Comparison of ENCODE assay signal across 20 cellular contexts in genomic region chr6:161365633-161366032, GRCh38.
"Had no signal": no experiment of that assay in that cellular context is flagged by ENCODE, and none has a peak within 500 bp of the region (broad histone marks: within the 10 kb centered on the region; RNA-seq: fewer than 3 reads in every experiment).

No MANE protein-coding gene starts in this region.

- H3K4me3 ChIP-seq: colonic mucosa, esophagus muscularis mucosa, gastroesophageal sphincter, heart left ventricle, hepatocyte, lower lobe of right lung, mucosa of descending colon had no signal

- H3K4me3 Mint-ChIP-seq: dendritic cell treated with granulocyte-macrophage colony-stimulating factor and Interleukin-4, amounts not matched to agents 40 ng/mL and 50 ng/mL, for 4 days; effector memory CD8-positive, alpha-beta T cell; immature natural killer cell; mesothelial cell of epicardium had no signal

- DNase-seq: colonic mucosa; cortex of kidney; effector CD8-positive, alpha-beta T cell; effector memory CD8-positive, alpha-beta T cell; foreskin keratinocyte; heart left ventricle; hypothalamus; immature natural killer cell; islet precursor cell; kidney; kidney glomerular epithelial cell; left ventricle myocardium superior; lower lobe of right lung; mesenchymal stem cell; mucosa of descending colon had no signal

- H3K27me3 ChIP-seq: colonic mucosa, esophagus muscularis mucosa, foreskin keratinocyte, gastroesophageal sphincter, heart left ventricle, hepatocyte had no signal

- H3K27ac ChIP-seq: colonic mucosa, esophagus muscularis mucosa, foreskin keratinocyte, gastroesophageal sphincter, heart left ventricle, hepatocyte, lower lobe of right lung had no signal

- H3K27ac Mint-ChIP-seq: effector memory CD8-positive, alpha-beta T cell; mesothelial cell of epicardium had no signal

- H3K4me1 Mint-ChIP-seq: immature natural killer cell, mesothelial cell of epicardium had no signal

- H3K9me3 Mint-ChIP-seq: effector memory CD8-positive, alpha-beta T cell had no signal

- H3K36me3 ChIP-seq: colonic mucosa, esophagus muscularis mucosa, gastroesophageal sphincter, heart left ventricle, lower lobe of right lung had no signal

- H3K9me3 ChIP-seq: colonic mucosa, lower lobe of right lung had no signal

- H3K27me3 Mint-ChIP-seq: dendritic cell treated with granulocyte-macrophage colony-stimulating factor and Interleukin-4, amounts not matched to agents 40 ng/mL and 50 ng/mL, for 4 days had no signal

- ATAC-seq: effector memory CD8-positive, alpha-beta T cell; foreskin keratinocyte; gastroesophageal sphincter; heart left ventricle; left ventricle myocardium superior; lower lobe of right lung; mucosa of descending colon had no signal

- H3K4me1 ChIP-seq: colonic mucosa, esophagus muscularis mucosa, gastroesophageal sphincter, lower lobe of right lung had no signal
